In genomic region chr10:123135415-123136141, GRCh38 we compare ENCODE assay signal across 8 cellular contexts. TPM values are rescaled to one million over a fixed set of nuclear protein-coding genes. Genes with fewer than 3 reads are reported as not detected.
DNase-seq lines count a peak whose midpoint lies in the region; ATAC-seq and TF ChIP-seq lines count a peak whose summit lies in the region.

HMX3 (plus strand) TSS chr10:123135970; CDS start chr10:123136051, 81 bp downstream.

- peak within 1 kb of the TSS; percentile 26 to 47 for H3K4me3 ChIP-seq in right atrium auricular region
- peak within 1 kb of the TSS; percentile 34 for H3K4me3 ChIP-seq in OCI-LY7 (ENCODE audit: low read depth, low read length, poor library complexity, severe bottlenecking)
- peak within 1 kb of the TSS; percentile 16 to 35 (median 33) for H3K4me3 ChIP-seq in mammary epithelial cell (replicated peaks in 1 of 3; ENCODE audit: insufficient read depth in 1 of 3, low read depth in 2 of 3, low read length in 3 of 3)
- peak within 1 kb of the TSS; percentile 20 for H3K4me3 ChIP-seq in neuron (ENCODE audit: low read length)

- CTCF ChIA-PET in OCI-LY7 (lab: Charles Lee; ENCODE audit: unreplicated experiment) (no interaction called here), mammary epithelial cell (lab: Charles Lee; ENCODE audit: low non-redundant PET) (no interaction called here)

- H3K9me2 ChIP-seq in OCI-LY7 (ENCODE audit: insufficient read depth, low read length), result no peaks in the 10 kb centered on the region

- in situ Hi-C loops in mammary epithelial cell (cut with MboI; ENCODE audit: low sequenced_read_pairs in 2 of 2), result loop anchor here (10.0 to 25.0 kb wide), 4 partner anchors 249 to 827 kb away; no protein-coding TSS in a partner anchor

- no peak for ATAC-seq in Right ventricle myocardium superior (ENCODE audit: poor library complexity)
- ATAC-seq in GM21515 (IDR thresholded peaks at IDR 0.05; ENCODE audit: unreplicated experiment), result no peak

- H2AFZ ChIP-seq in OCI-LY7 (ENCODE audit: low read length) (no peak within 1 kb of the TSS), mammary epithelial cell (ENCODE audit: low read depth, low read length) (peak within 1 kb of the TSS; percentile 16), neuron (ENCODE audit: low read depth, low read length) (peak within 1 kb of the TSS; percentile 39)

- dilution Hi-C loops in mammary epithelial cell (cut with HindIII; ENCODE audit: low sequenced_read_pairs), result loop anchor here (10.0 to 25.0 kb wide), 2 partner anchors 427 to 829 kb away; no protein-coding TSS in a partner anchor

- peak; percentile 55 for DNase-seq in right atrium auricular region (ENCODE audit: low spot score)
- DNase-seq in Right ventricle myocardium superior, result no peak
- DNase-seq in OCI-LY7 (ENCODE audit: low spot score), result no peak
- DNase-seq in mammary epithelial cell, result peak; percentile 27
- no peak for DNase-seq in posterior cingulate gyrus
- no peak for DNase-seq in T-helper 9 cell

- H3K9me3 ChIP-seq in right atrium auricular region (no peaks in the 10 kb centered on the region), OCI-LY7 (ENCODE audit: low read length) (no peaks in the 10 kb centered on the region), mammary epithelial cell (replicated peaks; ENCODE audit: insufficient read depth, low read length) (no peaks in the 10 kb centered on the region), neuron (ENCODE audit: low read length) (no peaks in the 10 kb centered on the region)

- peak within 1 kb of the TSS; percentile 41 for H3K4me2 ChIP-seq in OCI-LY7 (ENCODE audit: low read length)
- peak within 1 kb of the TSS; percentile 67 for H3K4me2 ChIP-seq in mammary epithelial cell (ENCODE audit: insufficient read depth, low read depth, low read length)

- H4K20me1 ChIP-seq in OCI-LY7 (ENCODE audit: insufficient read depth, low read length) (no peaks in the 10 kb centered on the region), mammary epithelial cell (ENCODE audit: insufficient read depth, low read length) (no peaks in the 10 kb centered on the region)

- intact Hi-C loops in Right ventricle myocardium superior (cut with DNase I) (loop anchor here (10.0 kb wide), 1 partner anchor 829 kb away; no protein-coding TSS in a partner anchor), OCI-LY7 (cut with micrococcal nuclease; ENCODE audit: unreplicated experiment) (loop anchor here (10.0 kb wide), 1 partner anchor 839 kb away; no protein-coding TSS in a partner anchor), mammary epithelial cell (cut with micrococcal nuclease) (loop anchor here (5.0 kb wide), 2 partner anchors 137 to 1272 kb away; no protein-coding TSS in a partner anchor), posterior cingulate gyrus (cut with DNase I) (loop anchor here (10.0 kb wide), 1 partner anchor 169 kb away; no protein-coding TSS in a partner anchor)

- POLR2A ChIA-PET in OCI-LY7 (lab: Charles Lee), result no interaction called here

- peaks cover 0 to 65% of the 10 kb centered on the region in 2 donors for H3K4me1 ChIP-seq in right atrium auricular region
- H3K4me1 ChIP-seq in OCI-LY7 (ENCODE audit: insufficient read depth, low read length, poor library complexity, severe bottlenecking), result no peaks in the 10 kb centered on the region
- H3K4me1 ChIP-seq in mammary epithelial cell (ENCODE audit: insufficient read depth, low read length), result peaks cover 36% of the 10 kb centered on the region
- peaks cover 8% of the 10 kb centered on the region for H3K4me1 ChIP-seq in neuron (ENCODE audit: insufficient read depth, low read length)

- TF ChIP-seq CTCF in right atrium auricular region (IDR thresholded peaks at IDR 0.05) (no peak), OCI-LY7 (conservative IDR thresholded peaks at IDR 0.05; ENCODE audit: low read length) (no peak), mammary epithelial cell (conservative IDR thresholded peaks at IDR 0.05 in 1 of 2, IDR thresholded peaks at IDR 0.05 in 1 of 2; ENCODE audit: extremely low read depth in 1 of 2, insufficient read depth in 1 of 2, low read depth in 1 of 2, low read length in 2 of 2) (no peak)

- BruUV-seq in OCI-LY7 (replicated peaks; lab: Mats Ljungman, UMichigan) (no TSS peak), mammary epithelial cell (replicated peaks; lab: Mats Ljungman, UMichigan) (no TSS peak)

- no peaks in the 10 kb centered on the region for H3K79me2 ChIP-seq in OCI-LY7 (ENCODE audit: insufficient read depth, low read depth, low read length)
- H3K79me2 ChIP-seq in mammary epithelial cell (ENCODE audit: insufficient read depth, low read length), result no peaks in the 10 kb centered on the region

- no peaks in the 10 kb centered on the region for H3K36me3 ChIP-seq in right atrium auricular region
- H3K36me3 ChIP-seq in OCI-LY7 (ENCODE audit: insufficient read depth, low read length), result no peaks in the 10 kb centered on the region
- no peaks in the 10 kb centered on the region for H3K36me3 ChIP-seq in mammary epithelial cell (ENCODE audit: insufficient read depth, low read length)
- no peaks in the 10 kb centered on the region for H3K36me3 ChIP-seq in neuron (ENCODE audit: insufficient read depth, low read length)

- 1% methylated on average over 9 of the region's 76 CpGs for WGBS in mammary epithelial cell (ENCODE audit: low coverage, missing lambda C conversion rate)

- H3K27ac ChIP-seq in right atrium auricular region (no peak within 1 kb of the TSS), OCI-LY7 (ENCODE audit: low read depth, low read length, poor library complexity, severe bottlenecking) (no peak within 1 kb of the TSS), mammary epithelial cell (ENCODE audit: insufficient read depth, low read depth, low read length) (no peak within 1 kb of the TSS)

- H3K27me3 ChIP-seq in right atrium auricular region, result peaks cover 73 to 85% of the 10 kb centered on the region in 2 donors
- H3K27me3 ChIP-seq in mammary epithelial cell (ENCODE audit: insufficient read depth, low read length), result peaks cover 70% of the 10 kb centered on the region
- peaks cover 96% of the 10 kb centered on the region for H3K27me3 ChIP-seq in neuron (ENCODE audit: insufficient read depth, low read length)

- H3K9ac ChIP-seq in mammary epithelial cell (ENCODE audit: insufficient read depth, low read length), result no peak within 1 kb of the TSS

RNA-seq across cellular contexts. Expression of gene HMX3, which starts in this region (rescaled TPM):
- total RNA-seq in right atrium auricular region (not detected), Right ventricle myocardium superior (not detected), OCI-LY7 (2022) (not detected in 2 replicates), mammary epithelial cell (under 1 TPM in 1 of 2 donors, not detected in 1; 0.26 TPM)
- total RNA-seq in OCI-LY7 (2014; rRNA removed; shearing (Covaris generic)), result 0.44 TPM in 1 of 2 replicates, not detected in the other
- polyA plus RNA-seq in mammary epithelial cell, result not detected
- polyA minus RNA-seq in mammary epithelial cell, result not detected

Comparison
In these comparisons a context has a peak if more than half of its experiments do, and no peak if none do; other contexts are left out.
1. Peak in DNase-seq and H3K4me3 ChIP-seq in right atrium auricular region; RNA of the gene not detected or under 1 TPM.
2. Peak in DNase-seq, H3K4me3 ChIP-seq and H3K4me2 ChIP-seq in mammary epithelial cell; RNA of the gene not detected or under 1 TPM.